Comparison of ENCODE assay signal across 1 cellular context in the genomic region with DNA sequence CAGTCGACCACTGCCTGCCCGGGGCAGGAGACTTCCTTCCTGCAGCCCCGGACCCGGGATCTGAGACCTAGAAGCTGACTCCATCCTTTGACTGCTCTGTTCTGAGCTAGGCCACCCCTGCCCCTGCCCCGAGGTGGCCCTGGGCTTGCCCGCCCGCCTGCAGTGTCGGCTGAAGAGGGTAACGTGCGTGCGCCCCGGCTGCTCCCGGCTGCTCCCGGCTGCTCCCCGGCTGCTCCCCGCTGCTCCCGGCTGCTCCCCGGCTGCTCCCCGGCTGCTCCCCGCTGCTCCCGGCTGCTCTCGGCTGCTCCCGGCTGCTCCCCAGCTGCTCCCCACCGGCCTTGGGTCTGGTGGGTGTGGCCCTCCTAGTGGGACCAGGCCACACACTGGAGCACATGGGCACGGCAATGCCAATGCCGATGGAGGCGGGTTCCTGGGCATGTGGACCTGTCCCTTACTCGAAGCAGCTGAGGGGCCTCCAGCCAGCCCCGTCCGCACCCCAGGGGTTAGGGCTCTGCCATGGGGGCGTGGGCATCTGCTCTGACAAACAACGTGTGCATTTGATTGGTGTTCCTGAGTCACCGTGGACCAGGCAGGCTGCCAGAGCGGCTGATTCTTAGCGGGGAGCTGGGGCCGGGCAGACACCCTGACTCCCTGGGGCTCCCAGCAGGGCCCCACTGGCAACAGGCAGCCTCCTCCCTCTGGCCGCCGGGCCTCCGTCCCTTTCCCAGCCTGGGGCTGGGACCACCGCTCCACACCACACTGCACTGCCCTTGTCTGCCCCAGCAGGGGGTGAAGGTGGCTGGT.
TF ChIP-seq lines count a peak whose summit lies in the region.

No MANE protein-coding gene starts in this region.

TF ChIP-seq in HepG2, 621 proteins besides CTCF, POLR2A, EP300 and RAD21 (continued from another document and continues in another):
- TF ChIP-seq, protein P1, sequence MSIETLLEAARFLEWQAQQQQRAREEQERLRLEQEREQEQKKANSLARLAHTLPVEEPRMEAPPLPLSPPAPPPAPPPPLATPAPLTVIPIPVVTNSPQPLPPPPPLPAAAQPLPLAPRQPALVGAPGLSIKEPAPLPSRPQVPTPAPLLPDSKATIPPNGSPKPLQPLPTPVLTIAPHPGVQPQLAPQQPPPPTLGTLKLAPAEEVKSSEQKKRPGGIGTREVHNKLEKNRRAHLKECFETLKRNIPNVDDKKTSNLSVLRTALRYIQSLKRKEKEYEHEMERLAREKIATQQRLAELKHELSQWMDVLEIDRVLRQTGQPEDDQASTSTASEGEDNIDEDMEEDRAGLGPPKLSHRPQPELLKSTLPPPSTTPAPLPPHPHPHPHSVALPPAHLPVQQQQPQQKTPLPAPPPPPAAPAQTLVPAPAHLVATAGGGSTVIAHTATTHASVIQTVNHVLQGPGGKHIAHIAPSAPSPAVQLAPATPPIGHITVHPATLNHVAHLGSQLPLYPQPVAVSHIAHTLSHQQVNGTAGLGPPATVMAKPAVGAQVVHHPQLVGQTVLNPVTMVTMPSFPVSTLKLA (IDR thresholded peaks at IDR 0.05): peak; percentile 26; the same call in 1 of the 2 replicates
- TF ChIP-seq MIXL1 (CRISPR knock-in tag; IDR thresholded peaks at IDR 0.05): no peak
- no peak for TF ChIP-seq NR3C1 (CRISPR knock-in tag; IDR thresholded peaks at IDR 0.05)
- TF ChIP-seq GATAD1 (CRISPR knock-in tag; IDR thresholded peaks at IDR 0.05): no peak
- TF ChIP-seq, protein P2, sequence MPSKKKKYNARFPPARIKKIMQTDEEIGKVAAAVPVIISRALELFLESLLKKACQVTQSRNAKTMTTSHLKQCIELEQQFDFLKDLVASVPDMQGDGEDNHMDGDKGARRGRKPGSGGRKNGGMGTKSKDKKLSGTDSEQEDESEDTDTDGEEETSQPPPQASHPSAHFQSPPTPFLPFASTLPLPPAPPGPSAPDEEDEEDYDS (CRISPR knock-in tag; IDR thresholded peaks at IDR 0.05): no peak; the same call in 1 of the 2 replicates
- TF ChIP-seq TAF1 (CRISPR knock-in tag; IDR thresholded peaks at IDR 0.05): peak; percentile 60
- TF ChIP-seq ZBTB1 (CRISPR knock-in tag; IDR thresholded peaks at IDR 0.05; ENCODE audit: borderline replicate concordance): no peak; the same call in 1 of the 2 replicates
- no peak for TF ChIP-seq SUZ12 (IDR thresholded peaks at IDR 0.05; ENCODE audit: low read depth, low read length)
- peak; percentile 41 for TF ChIP-seq XRCC5 (optimal IDR thresholded peaks at IDR 0.05; ENCODE audit: low read length)
- TF ChIP-seq BHLHE40 (IDR thresholded peaks at IDR 0.05; ENCODE audit: low read length): no peak
- no peak for TF ChIP-seq SP1 (IDR thresholded peaks at IDR 0.05)
- 0 out of 2 replicates have a peak, but pooled peaks have one; percentile 27 for TF ChIP-seq SP1 (CRISPR knock-in tag; IDR thresholded peaks at IDR 0.05)
- no peak; the same call in 1 of the 2 replicates for TF ChIP-seq HOXA7 (CRISPR knock-in tag; IDR thresholded peaks at IDR 0.05)
- TF ChIP-seq, protein P3, sequence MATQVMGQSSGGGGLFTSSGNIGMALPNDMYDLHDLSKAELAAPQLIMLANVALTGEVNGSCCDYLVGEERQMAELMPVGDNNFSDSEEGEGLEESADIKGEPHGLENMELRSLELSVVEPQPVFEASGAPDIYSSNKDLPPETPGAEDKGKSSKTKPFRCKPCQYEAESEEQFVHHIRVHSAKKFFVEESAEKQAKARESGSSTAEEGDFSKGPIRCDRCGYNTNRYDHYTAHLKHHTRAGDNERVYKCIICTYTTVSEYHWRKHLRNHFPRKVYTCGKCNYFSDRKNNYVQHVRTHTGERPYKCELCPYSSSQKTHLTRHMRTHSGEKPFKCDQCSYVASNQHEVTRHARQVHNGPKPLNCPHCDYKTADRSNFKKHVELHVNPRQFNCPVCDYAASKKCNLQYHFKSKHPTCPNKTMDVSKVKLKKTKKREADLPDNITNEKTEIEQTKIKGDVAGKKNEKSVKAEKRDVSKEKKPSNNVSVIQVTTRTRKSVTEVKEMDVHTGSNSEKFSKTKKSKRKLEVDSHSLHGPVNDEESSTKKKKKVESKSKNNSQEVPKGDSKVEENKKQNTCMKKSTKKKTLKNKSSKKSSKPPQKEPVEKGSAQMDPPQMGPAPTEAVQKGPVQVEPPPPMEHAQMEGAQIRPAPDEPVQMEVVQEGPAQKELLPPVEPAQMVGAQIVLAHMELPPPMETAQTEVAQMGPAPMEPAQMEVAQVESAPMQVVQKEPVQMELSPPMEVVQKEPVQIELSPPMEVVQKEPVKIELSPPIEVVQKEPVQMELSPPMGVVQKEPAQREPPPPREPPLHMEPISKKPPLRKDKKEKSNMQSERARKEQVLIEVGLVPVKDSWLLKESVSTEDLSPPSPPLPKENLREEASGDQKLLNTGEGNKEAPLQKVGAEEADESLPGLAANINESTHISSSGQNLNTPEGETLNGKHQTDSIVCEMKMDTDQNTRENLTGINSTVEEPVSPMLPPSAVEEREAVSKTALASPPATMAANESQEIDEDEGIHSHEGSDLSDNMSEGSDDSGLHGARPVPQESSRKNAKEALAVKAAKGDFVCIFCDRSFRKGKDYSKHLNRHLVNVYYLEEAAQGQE (IDR thresholded peaks at IDR 0.05; ENCODE audit: borderline replicate concordance in 1 of 2, low read depth in 1 of 2, low read length in 2 of 2): 0 out of 4 replicates have a peak, but pooled peaks of 1 of the 2 experiments have one; percentile 18
- TF ChIP-seq ZNF124 (CRISPR knock-in tag; IDR thresholded peaks at IDR 0.05): peak; percentile 31; the same call in 1 of the 2 replicates
- no peak; the same call in 1 of the 2 replicates for TF ChIP-seq MTA1 (CRISPR knock-in tag; IDR thresholded peaks at IDR 0.05; ENCODE audit: borderline replicate concordance)
- no peak for TF ChIP-seq RFX1 (IDR thresholded peaks at IDR 0.05)
- 0 out of 2 replicates have a peak, but pooled peaks have one; percentile 57 for TF ChIP-seq ZNF224 (CRISPR knock-in tag; IDR thresholded peaks at IDR 0.05)
- no peak for TF ChIP-seq NAIF1 (CRISPR knock-in tag; IDR thresholded peaks at IDR 0.05; ENCODE audit: borderline replicate concordance)
- TF ChIP-seq ZIK1 (CRISPR knock-in tag; IDR thresholded peaks at IDR 0.05; ENCODE audit: borderline replicate concordance, low read depth): no peak
- TF ChIP-seq, protein P4, sequence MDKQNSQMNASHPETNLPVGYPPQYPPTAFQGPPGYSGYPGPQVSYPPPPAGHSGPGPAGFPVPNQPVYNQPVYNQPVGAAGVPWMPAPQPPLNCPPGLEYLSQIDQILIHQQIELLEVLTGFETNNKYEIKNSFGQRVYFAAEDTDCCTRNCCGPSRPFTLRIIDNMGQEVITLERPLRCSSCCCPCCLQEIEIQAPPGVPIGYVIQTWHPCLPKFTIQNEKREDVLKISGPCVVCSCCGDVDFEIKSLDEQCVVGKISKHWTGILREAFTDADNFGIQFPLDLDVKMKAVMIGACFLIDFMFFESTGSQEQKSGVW (CRISPR knock-in tag; IDR thresholded peaks at IDR 0.05; ENCODE audit: borderline replicate concordance): no peak
- TF ChIP-seq, protein P5, sequence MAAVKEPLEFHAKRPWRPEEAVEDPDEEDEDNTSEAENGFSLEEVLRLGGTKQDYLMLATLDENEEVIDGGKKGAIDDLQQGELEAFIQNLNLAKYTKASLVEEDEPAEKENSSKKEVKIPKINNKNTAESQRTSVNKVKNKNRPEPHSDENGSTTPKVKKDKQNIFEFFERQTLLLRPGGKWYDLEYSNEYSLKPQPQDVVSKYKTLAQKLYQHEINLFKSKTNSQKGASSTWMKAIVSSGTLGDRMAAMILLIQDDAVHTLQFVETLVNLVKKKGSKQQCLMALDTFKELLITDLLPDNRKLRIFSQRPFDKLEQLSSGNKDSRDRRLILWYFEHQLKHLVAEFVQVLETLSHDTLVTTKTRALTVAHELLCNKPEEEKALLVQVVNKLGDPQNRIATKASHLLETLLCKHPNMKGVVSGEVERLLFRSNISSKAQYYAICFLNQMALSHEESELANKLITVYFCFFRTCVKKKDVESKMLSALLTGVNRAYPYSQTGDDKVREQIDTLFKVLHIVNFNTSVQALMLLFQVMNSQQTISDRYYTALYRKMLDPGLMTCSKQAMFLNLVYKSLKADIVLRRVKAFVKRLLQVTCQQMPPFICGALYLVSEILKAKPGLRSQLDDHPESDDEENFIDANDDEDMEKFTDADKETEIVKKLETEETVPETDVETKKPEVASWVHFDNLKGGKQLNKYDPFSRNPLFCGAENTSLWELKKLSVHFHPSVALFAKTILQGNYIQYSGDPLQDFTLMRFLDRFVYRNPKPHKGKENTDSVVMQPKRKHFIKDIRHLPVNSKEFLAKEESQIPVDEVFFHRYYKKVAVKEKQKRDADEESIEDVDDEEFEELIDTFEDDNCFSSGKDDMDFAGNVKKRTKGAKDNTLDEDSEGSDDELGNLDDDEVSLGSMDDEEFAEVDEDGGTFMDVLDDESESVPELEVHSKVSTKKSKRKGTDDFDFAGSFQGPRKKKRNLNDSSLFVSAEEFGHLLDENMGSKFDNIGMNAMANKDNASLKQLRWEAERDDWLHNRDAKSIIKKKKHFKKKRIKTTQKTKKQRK (IDR thresholded peaks at IDR 0.05; ENCODE audit: low read length): no peak
- TF ChIP-seq ZNF232 (CRISPR knock-in tag; IDR thresholded peaks at IDR 0.05; ENCODE audit: borderline replicate concordance): 0 out of 2 replicates have a peak, but pooled peaks have one; percentile 82
- TF ChIP-seq, protein P6, sequence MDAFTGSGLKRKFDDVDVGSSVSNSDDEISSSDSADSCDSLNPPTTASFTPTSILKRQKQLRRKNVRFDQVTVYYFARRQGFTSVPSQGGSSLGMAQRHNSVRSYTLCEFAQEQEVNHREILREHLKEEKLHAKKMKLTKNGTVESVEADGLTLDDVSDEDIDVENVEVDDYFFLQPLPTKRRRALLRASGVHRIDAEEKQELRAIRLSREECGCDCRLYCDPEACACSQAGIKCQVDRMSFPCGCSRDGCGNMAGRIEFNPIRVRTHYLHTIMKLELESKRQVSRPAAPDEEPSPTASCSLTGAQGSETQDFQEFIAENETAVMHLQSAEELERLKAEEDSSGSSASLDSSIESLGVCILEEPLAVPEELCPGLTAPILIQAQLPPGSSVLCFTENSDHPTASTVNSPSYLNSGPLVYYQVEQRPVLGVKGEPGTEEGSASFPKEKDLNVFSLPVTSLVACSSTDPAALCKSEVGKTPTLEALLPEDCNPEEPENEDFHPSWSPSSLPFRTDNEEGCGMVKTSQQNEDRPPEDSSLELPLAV (CRISPR knock-in tag; conservative IDR thresholded peaks at IDR 0.05; ENCODE audit: low read depth): no peak
- TF ChIP-seq, protein P7, sequence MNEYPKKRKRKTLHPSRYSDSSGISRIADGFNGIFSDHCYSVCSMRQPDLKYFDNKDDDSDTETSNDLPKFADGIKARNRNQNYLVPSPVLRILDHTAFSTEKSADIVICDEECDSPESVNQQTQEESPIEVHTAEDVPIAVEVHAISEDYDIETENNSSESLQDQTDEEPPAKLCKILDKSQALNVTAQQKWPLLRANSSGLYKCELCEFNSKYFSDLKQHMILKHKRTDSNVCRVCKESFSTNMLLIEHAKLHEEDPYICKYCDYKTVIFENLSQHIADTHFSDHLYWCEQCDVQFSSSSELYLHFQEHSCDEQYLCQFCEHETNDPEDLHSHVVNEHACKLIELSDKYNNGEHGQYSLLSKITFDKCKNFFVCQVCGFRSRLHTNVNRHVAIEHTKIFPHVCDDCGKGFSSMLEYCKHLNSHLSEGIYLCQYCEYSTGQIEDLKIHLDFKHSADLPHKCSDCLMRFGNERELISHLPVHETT (CRISPR knock-in tag; conservative IDR thresholded peaks at IDR 0.05): no peak
- TF ChIP-seq, protein P8, sequence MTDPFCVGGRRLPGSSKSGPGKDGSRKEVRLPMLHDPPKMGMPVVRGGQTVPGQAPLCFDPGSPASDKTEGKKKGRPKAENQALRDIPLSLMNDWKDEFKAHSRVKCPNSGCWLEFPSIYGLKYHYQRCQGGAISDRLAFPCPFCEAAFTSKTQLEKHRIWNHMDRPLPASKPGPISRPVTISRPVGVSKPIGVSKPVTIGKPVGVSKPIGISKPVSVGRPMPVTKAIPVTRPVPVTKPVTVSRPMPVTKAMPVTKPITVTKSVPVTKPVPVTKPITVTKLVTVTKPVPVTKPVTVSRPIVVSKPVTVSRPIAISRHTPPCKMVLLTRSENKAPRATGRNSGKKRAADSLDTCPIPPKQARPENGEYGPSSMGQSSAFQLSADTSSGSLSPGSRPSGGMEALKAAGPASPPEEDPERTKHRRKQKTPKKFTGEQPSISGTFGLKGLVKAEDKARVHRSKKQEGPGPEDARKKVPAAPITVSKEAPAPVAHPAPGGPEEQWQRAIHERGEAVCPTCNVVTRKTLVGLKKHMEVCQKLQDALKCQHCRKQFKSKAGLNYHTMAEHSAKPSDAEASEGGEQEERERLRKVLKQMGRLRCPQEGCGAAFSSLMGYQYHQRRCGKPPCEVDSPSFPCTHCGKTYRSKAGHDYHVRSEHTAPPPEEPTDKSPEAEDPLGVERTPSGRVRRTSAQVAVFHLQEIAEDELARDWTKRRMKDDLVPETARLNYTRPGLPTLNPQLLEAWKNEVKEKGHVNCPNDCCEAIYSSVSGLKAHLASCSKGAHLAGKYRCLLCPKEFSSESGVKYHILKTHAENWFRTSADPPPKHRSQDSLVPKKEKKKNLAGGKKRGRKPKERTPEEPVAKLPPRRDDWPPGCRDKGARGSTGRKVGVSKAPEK (CRISPR knock-in tag; IDR thresholded peaks at IDR 0.05; ENCODE audit: borderline replicate concordance): 0 out of 2 replicates have a peak, but pooled peaks have one; percentile 54
- TF ChIP-seq TARDBP (CRISPR knock-in tag; IDR thresholded peaks at IDR 0.05): no peak
- no peak; the same call in 1 of the 2 replicates for TF ChIP-seq ETV5 (CRISPR knock-in tag; IDR thresholded peaks at IDR 0.05; ENCODE audit: borderline replicate concordance)
- no peak for TF ChIP-seq CREM (IDR thresholded peaks at IDR 0.05)
- TF ChIP-seq CREM (CRISPR knock-in tag; IDR thresholded peaks at IDR 0.05): no peak
- TF ChIP-seq REXO4 (CRISPR knock-in tag; IDR thresholded peaks at IDR 0.05; ENCODE audit: borderline replicate concordance): no peak
- TF ChIP-seq, protein P9, sequence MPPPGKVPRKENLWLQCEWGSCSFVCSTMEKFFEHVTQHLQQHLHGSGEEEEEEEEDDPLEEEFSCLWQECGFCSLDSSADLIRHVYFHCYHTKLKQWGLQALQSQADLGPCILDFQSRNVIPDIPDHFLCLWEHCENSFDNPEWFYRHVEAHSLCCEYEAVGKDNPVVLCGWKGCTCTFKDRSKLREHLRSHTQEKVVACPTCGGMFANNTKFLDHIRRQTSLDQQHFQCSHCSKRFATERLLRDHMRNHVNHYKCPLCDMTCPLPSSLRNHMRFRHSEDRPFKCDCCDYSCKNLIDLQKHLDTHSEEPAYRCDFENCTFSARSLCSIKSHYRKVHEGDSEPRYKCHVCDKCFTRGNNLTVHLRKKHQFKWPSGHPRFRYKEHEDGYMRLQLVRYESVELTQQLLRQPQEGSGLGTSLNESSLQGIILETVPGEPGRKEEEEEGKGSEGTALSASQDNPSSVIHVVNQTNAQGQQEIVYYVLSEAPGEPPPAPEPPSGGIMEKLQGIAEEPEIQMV (CRISPR knock-in tag; IDR thresholded peaks at IDR 0.05; ENCODE audit: low read depth): 0 out of 2 replicates have a peak, but pooled peaks have one; percentile 47
- no peak for TF ChIP-seq FOXO1 (CRISPR knock-in tag; IDR thresholded peaks at IDR 0.05)
- TF ChIP-seq RORA (CRISPR knock-in tag; IDR thresholded peaks at IDR 0.05): no peak
